In genomic region chr4:6343950-6344408, GRCh38 we compare ENCODE assay signal across 9 cellular contexts.
DNase-seq lines count a peak whose midpoint lies in the region; ATAC-seq, FAIRE-seq and TF ChIP-seq lines count a peak whose summit lies in the region.
"Had no signal": no experiment of that assay in that cellular context is flagged by ENCODE, and none has a peak within 500 bp of the region (broad histone marks: within the 10 kb centered on the region; RNA-seq: fewer than 3 reads in every experiment).

No MANE protein-coding gene starts in this region.

- no peaks in the 10 kb centered on the region for H3K4me1 Mint-ChIP-seq in astrocyte (ENCODE audit: low read depth, unreplicated experiment)

- no peaks in the 10 kb centered on the region for H4K20me1 ChIP-seq in astrocyte (ENCODE audit: insufficient read depth, low read length)

- H3K27ac ChIP-seq in astrocyte (ENCODE audit: low read depth, low read length): peak overlapping the region; percentile 67

- H3K9me3 Mint-ChIP-seq in astrocyte (ENCODE audit: unreplicated experiment): peaks cover 11% of the 10 kb centered on the region

- H3K9me3 ChIP-seq in BE2C (no peaks in the 10 kb centered on the region), astrocyte (ENCODE audit: insufficient read depth, low read depth, low read length) (no peaks in the 10 kb centered on the region)

- H3K9ac ChIP-seq in astrocyte (ENCODE audit: low read length): peak overlapping the region; percentile 44

- ATAC-seq in omental fat pad (ENCODE audit: low FRiP score): no peak
- ATAC-seq in HG02970 (IDR thresholded peaks at IDR 0.05; ENCODE audit: low FRiP score, unreplicated experiment): no peak
- ATAC-seq in GM18858 (IDR thresholded peaks at IDR 0.05; ENCODE audit: unreplicated experiment): no peak
- ATAC-seq in GM18498 (IDR thresholded peaks at IDR 0.05; ENCODE audit: unreplicated experiment): no peak

- H3K36me3 Mint-ChIP-seq in astrocyte (ENCODE audit: low read depth, unreplicated experiment): peaks cover 3% of the 10 kb centered on the region

- peak; percentile 28; the same call in 1 of the 2 replicates for TF ChIP-seq CTCF in BE2C (IDR thresholded peaks at IDR 0.05; ENCODE audit: low read depth, low read length)
- TF ChIP-seq CTCF in astrocyte (IDR thresholded peaks at IDR 0.05; ENCODE audit: insufficient read depth, low read depth, low read length): no peak
- no peak for TF ChIP-seq CTCF in omental fat pad (IDR thresholded peaks at IDR 0.05)

- peaks cover 7% of the 10 kb centered on the region; the same call in 1 of the 2 replicates for H3K4me1 ChIP-seq in BE2C
- peaks cover 7% of the 10 kb centered on the region for H3K4me1 ChIP-seq in astrocyte (ENCODE audit: insufficient read depth, low read length)

- peak overlapping the region; percentile 71 for H3K4me2 ChIP-seq in astrocyte (ENCODE audit: low read length)

- peaks cover 35% of the 10 kb centered on the region for H3K27me3 Mint-ChIP-seq in astrocyte (ENCODE audit: low read depth, unreplicated experiment)

- no peaks in the 10 kb centered on the region for H3K36me3 ChIP-seq in BE2C
- no peaks in the 10 kb centered on the region for H3K36me3 ChIP-seq in astrocyte (ENCODE audit: insufficient read depth, low read length)

- H3K4me3 ChIP-seq in BE2C (ENCODE audit: low read depth, low read length): no peak overlapping the region
- no peak overlapping the region for H3K4me3 ChIP-seq in astrocyte (ENCODE audit: insufficient read depth, low read depth, low read length)

- H3K4me3 Mint-ChIP-seq in astrocyte (ENCODE audit: unreplicated experiment): no peak overlapping the region

- FAIRE-seq in astrocyte (lab: Jason Lieb, UNC): no peak

- no peak overlapping the region for H3K27ac Mint-ChIP-seq in astrocyte (ENCODE audit: unreplicated experiment)

- H3K27me3 ChIP-seq in BE2C (no peaks in the 10 kb centered on the region), astrocyte (ENCODE audit: insufficient read depth, low read length) (peaks cover 2% of the 10 kb centered on the region)

- H3K79me2 ChIP-seq in astrocyte (ENCODE audit: insufficient read depth, low read length): no peaks in the 10 kb centered on the region

- DNase-seq in BE2C (no peak), HPDE6-E6E7 (ENCODE audit: extremely low spot score) (peak; percentile 91), astrocyte (ENCODE audit: low read depth) (peak; percentile 76), left kidney (ENCODE audit: low read depth, low spot score) (peak; percentile 23), omental fat pad (ENCODE audit: low spot score) (no peak)
- DNase-seq: stimulated activated CD4-positive, alpha-beta T cell treated with anti-CD3 and anti-CD28 coated beads, Interleukin-4, amount 100 ng/mL, for 1 hour had no signal

- peak overlapping the region; percentile 55 for H2AFZ ChIP-seq in astrocyte (ENCODE audit: low read depth, low read length)

Comparison
In these comparisons a context has a peak if more than half of its experiments do, and no peak if none do; other contexts are left out.
1. DNase-seq: peak in HPDE6-E6E7 (single experiment), astrocyte (single experiment) and left kidney (single experiment); none in BE2C (single experiment) and omental fat pad (single experiment).